In genomic region chr4:153649572-153649991, GRCh38 we compare ENCODE assay signal across 8 cellular contexts. TPM values are rescaled to one million over a fixed set of nuclear protein-coding genes. Genes with fewer than 3 reads are reported as not detected.
A peak's percentile ranks its signal among the peaks of the same experiment; 100 is the strongest.
DNase-seq lines count a peak whose midpoint lies in the region; ATAC-seq, FAIRE-seq and TF ChIP-seq lines count a peak whose summit lies in the region.

No MANE protein-coding gene starts in this region.

- DNase-seq in A172 (ENCODE audit: low spot score): peak; percentile 10
- peak; percentile 23 for DNase-seq in G401 (ENCODE audit: low spot score)
- DNase-seq in activated CD4-positive, CD25-positive, alpha-beta regulatory T cell (lab: John Stamatoyannopoulos, UW): no peak
- DNase-seq in H54 (ENCODE audit: insufficient read length, low spot score): no peak
- DNase-seq in amniotic stem cell (lab: John Stamatoyannopoulos, UW): no peak

- no peaks in the 10 kb centered on the region for H3K36me3 ChIP-seq in OCI-LY1 (ENCODE audit: insufficient read depth, low read length)

- in situ Hi-C loops in G401 (cut with HindIII; ENCODE audit: low sequenced_read_pairs): loop anchor here (10.0 kb wide), 1 partner anchor 395 kb away; no protein-coding TSS in a partner anchor

- no peaks in the 10 kb centered on the region for H3K27me3 ChIP-seq in OCI-LY1 (ENCODE audit: insufficient read depth, low read length)

- ATAC-seq in esophagus mucosa: peak; percentile 15
- no peak for ATAC-seq in HG02884 (IDR thresholded peaks at IDR 0.05; ENCODE audit: unreplicated experiment)

- no peak overlapping the region for H3K9ac ChIP-seq in OCI-LY1 (ENCODE audit: low read length)

- no peak overlapping the region for H3K4me3 ChIP-seq in OCI-LY1 (ENCODE audit: low read depth, low read length, poor library complexity, severe bottlenecking)

- peak; percentile 68 for TF ChIP-seq CTCF in OCI-LY1 (IDR thresholded peaks at IDR 0.05; ENCODE audit: low read length)

- H3F3A ChIP-seq in OCI-LY1 (ENCODE audit: insufficient read depth, low read length): no peaks in the 10 kb centered on the region

- H2AFZ ChIP-seq in OCI-LY1 (ENCODE audit: low read length): no peak overlapping the region

- no peaks in the 10 kb centered on the region for H3K9me3 ChIP-seq in OCI-LY1 (ENCODE audit: low read length)

- FAIRE-seq in H54 (lab: Jason Lieb, UNC): no peak

- H3K4me2 ChIP-seq in OCI-LY1 (ENCODE audit: low read length): no peak overlapping the region

- no peak overlapping the region for H3K27ac ChIP-seq in OCI-LY1 (ENCODE audit: low read depth, low read length, poor library complexity, severe bottlenecking)

- H3K9me2 ChIP-seq in OCI-LY1 (ENCODE audit: low read depth, low read length): no peaks in the 10 kb centered on the region

- TF ChIP-seq POLR2A in H54 (IDR thresholded peaks at IDR 0.05; ENCODE audit: low read depth, low read length): no peak

- H4K20me1 ChIP-seq in OCI-LY1 (ENCODE audit: insufficient read depth, low read length): no peaks in the 10 kb centered on the region

- H3K79me2 ChIP-seq in OCI-LY1 (ENCODE audit: insufficient read depth, low read length): no peaks in the 10 kb centered on the region

- H3K4me1 ChIP-seq in OCI-LY1 (ENCODE audit: insufficient read depth, low read length, severe bottlenecking): peaks cover 11% of the 10 kb centered on the region

RNA-seq across cellular contexts. Expression of gene TLR2, which starts 34.5 kb away (rescaled TPM):
- total RNA-seq in A172 (2014; rRNA removed; shearing (Covaris generic)): not detected in 2 replicates
- total RNA-seq in G401 (2014; rRNA removed; shearing (Covaris generic)): not detected in 2 replicates
- total RNA-seq in esophagus mucosa: 7.0 TPM

Comparison
In these comparisons a context has a peak if more than half of its experiments do, and no peak if none do; other contexts are left out.
1. DNase-seq: peak in A172 (single experiment) and G401 (single experiment); none in activated CD4-positive, CD25-positive, alpha-beta regulatory T cell (0 of 4), H54 (single experiment) and amniotic stem cell (single experiment).